ENCODE assay signal across 16 cellular contexts in the genomic region with DNA sequence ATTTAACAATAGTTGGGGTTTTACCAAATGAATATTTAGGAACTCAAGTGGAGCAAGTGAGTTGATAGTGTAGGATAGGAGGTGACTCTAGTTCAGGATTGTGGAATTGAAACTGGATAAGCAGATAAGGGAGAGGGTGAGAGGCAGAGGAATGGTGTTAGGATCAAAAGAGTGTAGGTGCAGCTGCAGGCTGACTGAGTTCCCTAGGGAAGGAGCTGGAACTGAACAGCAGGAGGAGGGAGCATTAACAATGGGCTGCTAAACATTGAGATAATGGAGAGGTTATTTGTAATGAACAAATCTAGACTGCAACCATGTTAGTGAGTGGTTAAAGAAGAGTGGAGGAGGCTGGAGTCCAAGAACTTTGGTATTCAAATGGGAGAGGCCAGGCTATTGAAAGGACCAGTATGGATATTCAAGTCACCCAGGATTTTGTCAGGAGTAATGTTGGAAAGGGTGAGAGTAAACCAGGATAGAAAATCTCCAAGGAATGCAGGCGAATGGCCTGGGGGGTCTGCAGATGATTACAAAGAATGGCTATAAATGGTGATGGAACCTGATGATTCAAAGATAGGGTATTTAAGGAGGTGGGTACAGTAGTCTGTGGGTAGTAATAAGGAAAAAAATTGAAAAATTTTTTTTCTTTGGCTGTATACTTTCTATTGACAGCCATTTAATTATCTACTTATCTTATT.
DNase-seq lines count a peak whose midpoint lies in the region; ATAC-seq and TF ChIP-seq lines count a peak whose summit lies in the region.
"Had no signal": no experiment of that assay in that cellular context is flagged by ENCODE, and none has a peak within 500 bp of the region (broad histone marks: within the 10 kb centered on the region; RNA-seq: fewer than 3 reads in every experiment).

No MANE protein-coding gene starts in this region.

- H3K4me3 ChIP-seq in fibroblast of the aortic adventitia (ENCODE audit: low read depth, low read length), result no peak overlapping the region

- H3K4me3 Mint-ChIP-seq in naive thymus-derived CD8-positive, alpha-beta T cell, result no peak overlapping the region
- no peak overlapping the region for H3K4me3 Mint-ChIP-seq in stimulated activated effector memory CD8-positive, alpha-beta T cell treated with anti-CD3 and anti-CD28 coated beads, Interleukin-12 subunit alpha, Interleukin-12 subunit beta, amount 100 ng/mL, for 72 hours
- H3K4me3 Mint-ChIP-seq: H9, IgD-negative memory B cell had no signal

- no peaks in the 10 kb centered on the region for H3K27me3 Mint-ChIP-seq in naive thymus-derived CD8-positive, alpha-beta T cell
- H3K27me3 Mint-ChIP-seq: IgD-negative memory B cell had no signal

- H3K4me1 Mint-ChIP-seq in naive thymus-derived CD8-positive, alpha-beta T cell, result no peaks in the 10 kb centered on the region
- H3K4me1 Mint-ChIP-seq in stimulated activated effector memory CD8-positive, alpha-beta T cell treated with anti-CD3 and anti-CD28 coated beads, Interleukin-12 subunit alpha, Interleukin-12 subunit beta, amount 100 ng/mL, for 72 hours, result no peaks in the 10 kb centered on the region
- H3K4me1 Mint-ChIP-seq: H9, IgD-negative memory B cell had no signal

- no peak for ATAC-seq in naive thymus-derived CD8-positive, alpha-beta T cell
- no peak for ATAC-seq in stimulated activated effector memory CD8-positive, alpha-beta T cell treated with anti-CD3 and anti-CD28 coated beads, Interleukin-12 subunit alpha, Interleukin-12 subunit beta, amount 100 ng/mL, for 72 hours
- ATAC-seq: PC-3 had no signal

- no peaks in the 10 kb centered on the region for H3K36me3 Mint-ChIP-seq in naive thymus-derived CD8-positive, alpha-beta T cell
- no peaks in the 10 kb centered on the region for H3K36me3 Mint-ChIP-seq in stimulated activated effector memory CD8-positive, alpha-beta T cell treated with anti-CD3 and anti-CD28 coated beads, Interleukin-12 subunit alpha, Interleukin-12 subunit beta, amount 100 ng/mL, for 72 hours
- H3K36me3 Mint-ChIP-seq: IgD-negative memory B cell had no signal

- TF ChIP-seq CTCF in fibroblast of the aortic adventitia (IDR thresholded peaks at IDR 0.05; ENCODE audit: insufficient read depth, low read length), result no peak

- H3K27ac Mint-ChIP-seq in naive thymus-derived CD8-positive, alpha-beta T cell, result no peak overlapping the region
- H3K27ac Mint-ChIP-seq in stimulated activated effector memory CD8-positive, alpha-beta T cell treated with anti-CD3 and anti-CD28 coated beads, Interleukin-12 subunit alpha, Interleukin-12 subunit beta, amount 100 ng/mL, for 72 hours, result no peak overlapping the region
- H3K27ac Mint-ChIP-seq: H9, IgD-negative memory B cell had no signal

- DNase-seq in D341Med (ENCODE audit: low spot score) (peak; percentile 29), ELR (ENCODE audit: low read depth) (peak; percentile 29), NCI-H2107 (lab: John Stamatoyannopoulos, UW) (peak; percentile 1), fibroblast of the aortic adventitia (ENCODE audit: low read depth) (peak; percentile 39), NCI-H187 treated with DMSO at 0.1 percent for 48 hours (lab: John Stamatoyannopoulos, UW) (no peak), retina (no peak)
- no peak for DNase-seq in naive thymus-derived CD8-positive, alpha-beta T cell
- no peak for DNase-seq in stimulated activated effector memory CD8-positive, alpha-beta T cell treated with anti-CD3 and anti-CD28 coated beads, Interleukin-12 subunit alpha, Interleukin-12 subunit beta, amount 100 ng/mL, for 72 hours (ENCODE audit: low spot score in 2 of 2)
- DNase-seq: DND-41, H9, MV-4-11, NCI-H187, NCI-H2227 treated with DMSO at 0.1 percent for 48 hours, NCI-H524 treated with DMSO at 0.1 percent for 48 hours, PC-3 had no signal

- H3K9me3 Mint-ChIP-seq in naive thymus-derived CD8-positive, alpha-beta T cell, result peaks cover 0 to 10% (median 3%) of the 10 kb centered on the region in 9 donors
- peaks cover 3% of the 10 kb centered on the region for H3K9me3 Mint-ChIP-seq in stimulated activated effector memory CD8-positive, alpha-beta T cell treated with anti-CD3 and anti-CD28 coated beads, Interleukin-12 subunit alpha, Interleukin-12 subunit beta, amount 100 ng/mL, for 72 hours

- POLR2A ChIA-PET in naive thymus-derived CD8-positive, alpha-beta T cell (lab: Charles Lee), result no interaction called here

Comparison
In these comparisons a context has a peak if more than half of its experiments do, and no peak if none do; other contexts are left out.
1. DNase-seq: peak in D341Med (single experiment), ELR (single experiment), NCI-H2107 (single experiment) and fibroblast of the aortic adventitia (single experiment); none in NCI-H187 treated with DMSO at 0.1 percent for 48 hours (single experiment), naive thymus-derived CD8-positive, alpha-beta T cell (0 of 10), stimulated activated effector memory CD8-positive, alpha-beta T cell treated with anti-CD3 and anti-CD28 coated beads, Interleukin-12 subunit alpha, Interleukin-12 subunit beta, amount 100 ng/mL, for 72 hours (0 of 2) and retina (single experiment).